Comparison of ENCODE assay signal across 8 cellular contexts in genomic region chr3:186931487-186932280, GRCh38. TPM values are rescaled to one million over a fixed set of nuclear protein-coding genes. Genes with fewer than 3 reads are reported as not detected.
DNase-seq lines count a peak whose midpoint lies in the region; ATAC-seq lines count a peak whose summit lies in the region.

No MANE protein-coding gene starts in this region.

- H3K9me3 ChIP-seq in BLaER1 treated with 17β-estradiol and CSF1 and Interleukin-3, amounts not matched to agents 10 nM and 100 nM (replicated peaks in 1 of 11), result peaks cover 0 to 15% (median 5%) of the 10 kb centered on the region in 11 experiments; a peak in 10 of 22 replicates

- H3K27me3 ChIP-seq in BLaER1 treated with 17β-estradiol and CSF1 and Interleukin-3, amounts not matched to agents 10 nM and 100 nM, result no peaks in the 10 kb centered on the region

- peaks cover 0 to 60% (median 48%) of the 10 kb centered on the region in 11 experiments; a peak in 16 of 22 replicates for H4K20me1 ChIP-seq in BLaER1 treated with 17β-estradiol and CSF1 and Interleukin-3, amounts not matched to agents 10 nM and 100 nM

- peak overlapping the region; percentile 80 to 98 (median 95) for H3K9ac ChIP-seq in BLaER1 treated with 17β-estradiol and CSF1 and Interleukin-3, amounts not matched to agents 10 nM and 100 nM

- peaks cover 19 to 42% (median 34%) of the 10 kb centered on the region in 10 experiments for H3K4me1 ChIP-seq in BLaER1 treated with 17β-estradiol and CSF1 and Interleukin-3, amounts not matched to agents 10 nM and 100 nM

- H3K4me2 ChIP-seq in BLaER1 treated with 17β-estradiol and CSF1 and Interleukin-3, amounts not matched to agents 10 nM and 100 nM, result peak overlapping the region; percentile 86 to 97 (median 94)

- DNase-seq in Kasumi-1 (lab: John Stamatoyannopoulos, UW), result peak; percentile 9 to 33
- peak; percentile 81 for DNase-seq in activated CD4-positive, alpha-beta T cell treated with anti-CD3 and anti-CD28 coated beads for 48 hours
- peak; percentile 22 to 51 for DNase-seq in dermis microvascular lymphatic vessel endothelial cell (ENCODE audit: low read depth in 2 of 2)
- DNase-seq in lung microvascular endothelial cell (ENCODE audit: low read depth in 2 of 2), result peak; percentile 48 to 60
- peak; percentile 31 to 43 for DNase-seq in stimulated activated CD8-positive, alpha-beta memory T cell treated with anti-CD3 and anti-CD28 coated beads, Interleukin-2, amount 100 ng/mL, for 1 hour (ENCODE audit: low read depth in 2 of 2)
- DNase-seq in GOT3 (lab: John Stamatoyannopoulos, UW), result no peak

- peak; percentile 48 for ATAC-seq in GM21381 (IDR thresholded peaks at IDR 0.05; ENCODE audit: unreplicated experiment)

- peak overlapping the region; percentile 81 to 98 (median 94) for H3K4me3 ChIP-seq in BLaER1 treated with 17β-estradiol and CSF1 and Interleukin-3, amounts not matched to agents 10 nM and 100 nM

- peaks cover 13 to 39% (median 36%) of the 10 kb centered on the region in 11 experiments for H3K36me3 ChIP-seq in BLaER1 treated with 17β-estradiol and CSF1 and Interleukin-3, amounts not matched to agents 10 nM and 100 nM

- peak overlapping the region; percentile 71 to 97 (median 95) for H3K27ac ChIP-seq in BLaER1 treated with 17β-estradiol and CSF1 and Interleukin-3, amounts not matched to agents 10 nM and 100 nM

RNA-seq across cellular contexts. Expression of gene ST6GAL1, which starts 1.4 kb away (rescaled TPM):
- total RNA-seq in dermis microvascular lymphatic vessel endothelial cell, result 32.5 and 85.3 TPM in 2 replicates
- total RNA-seq in lung microvascular endothelial cell, result 44.9 and 61.1 TPM in 2 replicates
